2 cellular contexts compared by ENCODE assay signal in genomic region chrX:135331525-135331924, GRCh38.
TF ChIP-seq lines count a peak whose summit lies in the region.

No MANE protein-coding gene starts in this region.

TF ChIP-seq in GM23338, 12 proteins besides CTCF, POLR2A, EP300 and RAD21 (continued from another document):
- TF ChIP-seq STAT1 (IDR thresholded peaks at IDR 0.05; ENCODE audit: unreplicated experiment) (no peak), POLR2AphosphoS5 (IDR thresholded peaks at IDR 0.05; ENCODE audit: low read depth) (no peak)

TF ChIP-seq in WTC11, 78 proteins besides CTCF, POLR2A, EP300 and RAD21 (continued from another document):
- TF ChIP-seq E2F5 (CRISPR knock-in tag; IDR thresholded peaks at IDR 0.05), result no peak
